ENCODE assay signal across 1 cellular context in genomic region chr4:168857009-168857408, GRCh38.
TF ChIP-seq lines count a peak whose summit lies in the region.

No MANE protein-coding gene starts in this region.

TF ChIP-seq in H1, 55 proteins besides CTCF, POLR2A, EP300 and RAD21:
- TF ChIP-seq E2F6 (IDR thresholded peaks at IDR 0.05) = no peak
- TF ChIP-seq MAFK (IDR thresholded peaks at IDR 0.05; ENCODE audit: low read depth, low read length) = no peak
- TF ChIP-seq CHD2 (IDR thresholded peaks at IDR 0.05; ENCODE audit: low read length) = no peak
- no peak for TF ChIP-seq SP1 (IDR thresholded peaks at IDR 0.05; ENCODE audit: low read depth, low read length)
- TF ChIP-seq USF2 (IDR thresholded peaks at IDR 0.05; ENCODE audit: low read length) = no peak
- TF ChIP-seq PHF8 (conservative IDR thresholded peaks at IDR 0.05; ENCODE audit: low read depth, low read length) = no peak
- no peak for TF ChIP-seq GTF2F1 (IDR thresholded peaks at IDR 0.05; ENCODE audit: borderline replicate concordance, low read depth, low read length)
- TF ChIP-seq NANOG (IDR thresholded peaks at IDR 0.05; ENCODE audit: insufficient read depth, low read depth, low read length, poor library complexity, severe bottlenecking) = no peak
- TF ChIP-seq SIN3A (conservative IDR thresholded peaks at IDR 0.05 in 1 of 2, IDR thresholded peaks at IDR 0.05 in 1 of 2; ENCODE audit: low read depth in 1 of 2, low read length in 2 of 2) = no peak
- TF ChIP-seq CHD1 (IDR thresholded peaks at IDR 0.05; ENCODE audit: low read depth, low read length) = no peak
- TF ChIP-seq TCF12 (IDR thresholded peaks at IDR 0.05; ENCODE audit: low read depth, low read length) = no peak
- no peak for TF ChIP-seq CREB1 (IDR thresholded peaks at IDR 0.05)
- TF ChIP-seq RFX5 (IDR thresholded peaks at IDR 0.05; ENCODE audit: borderline replicate concordance, low read depth, low read length) = no peak
- TF ChIP-seq BCL11A (IDR thresholded peaks at IDR 0.05; ENCODE audit: low read depth in 2 of 2, low read length in 2 of 2) = no peak
- TF ChIP-seq SRF (IDR thresholded peaks at IDR 0.05; ENCODE audit: low read depth, low read length) = no peak
